In genomic region chr5:122766130-122766529, GRCh38 we compare ENCODE assay signal across 26 cellular contexts.
"Had no signal": no experiment of that assay in that cellular context is flagged by ENCODE, and none has a peak within 500 bp of the region (broad histone marks: within the 10 kb centered on the region; RNA-seq: fewer than 3 reads in every experiment).

No MANE protein-coding gene starts in this region.

- H3K27ac ChIP-seq: brain microvascular endothelial cell, coronary artery, esophagus muscularis mucosa, foreskin keratinocyte, gastroesophageal sphincter had no signal

- ATAC-seq: activated T-cell treated with anti-CD3 and anti-CD28 coated beads, Interleukin-2, amount 50 U/mL, for 72 hours; effector memory CD8-positive, alpha-beta T cell; foreskin keratinocyte; gastroesophageal sphincter had no signal

- H3K9me3 ChIP-seq: esophagus muscularis mucosa, gastroesophageal sphincter had no signal

- H3K27me3 ChIP-seq: brain microvascular endothelial cell, esophagus muscularis mucosa, gastroesophageal sphincter had no signal

- FAIRE-seq: astrocyte, bronchial epithelial cell had no signal

- H3K4me1 ChIP-seq: esophagus muscularis mucosa, foreskin keratinocyte, gastroesophageal sphincter had no signal

- H3K4me3 ChIP-seq: coronary artery, esophagus muscularis mucosa, gastroesophageal sphincter had no signal

- DNase-seq: activated CD4-positive, alpha-beta memory T cell treated with anti-CD3 and anti-CD28 coated beads, Interleukin-2, amount 10 ng/mL, durations not matched to agents 7 days and 5 days; activated CD4-positive, alpha-beta T cell treated with anti-CD3 and anti-CD28 coated beads for 1 hour; activated CD4-positive, alpha-beta T cell treated with anti-CD3 and anti-CD28 coated beads for 4 hours; activated CD4-positive, alpha-beta T cell treated with anti-CD3 and anti-CD28 coated beads, Interleukin-2, amount 10 ng/mL, durations not matched to agents 7 days and 5 days; activated CD4-positive, alpha-beta T cell treated with anti-CD3 and anti-CD28 coated beads, Interleukin-2, amount 50 U/mL, for 4 hours; activated CD8-positive, alpha-beta memory T cell treated with anti-CD3 and anti-CD28 coated beads, Interleukin-2, amount 50 U/mL, for 48 hours; activated gamma-delta T cell; activated naive CD4-positive, alpha-beta T cell; activated naive CD4-positive, alpha-beta T cell treated with anti-CD3 and anti-CD28 coated beads, Interleukin-2, amount 10 ng/mL, durations not matched to agents 7 days and 5 days; activated T-cell treated with anti-CD3 and anti-CD28 coated beads for 4 hours; activated T-cell treated with anti-CD3 and anti-CD28 coated beads, Interleukin-2, amount 50 U/mL, for 24 hours; activated T-cell treated with anti-CD3 and anti-CD28 coated beads, Interleukin-2, amount 50 U/mL, for 72 hours; amniotic stem cell; anterior cingulate cortex; brain microvascular endothelial cell; dermis blood vessel endothelial cell; effector CD4-positive, alpha-beta T cell; effector memory CD8-positive, alpha-beta T cell; erythroblast; foreskin keratinocyte; T-helper 2 cell had no signal

- H3K36me3 ChIP-seq: brain microvascular endothelial cell, esophagus muscularis mucosa, gastroesophageal sphincter had no signal
